ENCODE assay signal across 8 cellular contexts in the genomic region with DNA sequence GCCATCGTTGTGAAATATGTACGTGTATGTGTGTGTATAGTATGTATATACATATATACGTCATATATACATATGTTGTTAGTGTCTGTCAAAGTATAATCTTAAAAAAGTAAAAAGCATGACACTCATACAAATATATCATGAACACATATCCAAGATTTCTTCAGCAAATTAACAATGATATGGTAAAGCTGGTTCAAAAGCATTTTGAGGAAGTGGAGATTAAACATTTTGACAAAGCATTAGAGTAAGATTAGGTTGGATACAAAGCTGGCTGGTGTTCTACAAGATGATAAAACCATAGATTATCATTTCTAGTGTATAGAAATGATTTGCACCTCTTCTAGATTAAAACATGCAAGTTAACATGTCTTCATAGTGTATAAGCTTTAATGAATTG. TPM values are rescaled to one million over a fixed set of nuclear protein-coding genes. Genes with fewer than 3 reads are reported as not detected.
DNase-seq lines count a peak whose midpoint lies in the region; ATAC-seq and TF ChIP-seq lines count a peak whose summit lies in the region.

No MANE protein-coding gene starts in this region.

- intact Hi-C loops in activated B cell treated with CpG ODN at 0.5 μM for 24 hours (cut with micrococcal nuclease), result loop anchor here (2.0 to 5.0 kb wide), 6 partner anchors 74 to 1278 kb away; a partner anchor contains a TSS

- peak overlapping the region; percentile 98 for H3K27ac ChIP-seq in hepatocyte

- no peaks in the 10 kb centered on the region for H3K36me3 ChIP-seq in hepatocyte (replicated peaks; ENCODE audit: insufficient read depth, low read depth)

- H3K4me3 Mint-ChIP-seq in activated B cell treated with CpG ODN at 0.5 μM for 24 hours, result peak overlapping the region; percentile 90
- peak overlapping the region; percentile 88 for H3K4me3 Mint-ChIP-seq in stimulated activated memory B cell treated with anti-CD40 and anti-IgM and Interleukin-4, amounts not matched to agents 10 μg/mL and 1 μg/mL and 100 μg/mL, for 72 hours

- TF ChIP-seq CTCF in activated B cell treated with CpG ODN at 0.5 μM for 24 hours (IDR thresholded peaks at IDR 0.05) (no peak), hepatocyte (IDR thresholded peaks at IDR 0.05; ENCODE audit: poor library complexity) (no peak), omental fat pad (IDR thresholded peaks at IDR 0.05) (no peak)

- 19% methylated on average over 3 of the region's 3 CpGs for WGBS in hepatocyte (ENCODE audit: low lambda C conversion rate, missing lambda C conversion rate)

- peak; percentile 9 for DNase-seq in DMS153 treated with DMSO at 0.1 percent for 48 hours (lab: John Stamatoyannopoulos, UW; ENCODE audit: unreplicated experiment)
- no peak for DNase-seq in DMS153 (lab: John Stamatoyannopoulos, UW)
- DNase-seq in activated B cell treated with CpG ODN at 0.5 μM for 24 hours, result no peak
- no peak for DNase-seq in hepatocyte (ENCODE audit: low spot score)
- no peak for DNase-seq in omental fat pad (ENCODE audit: low spot score)
- DNase-seq in inferior parietal cortex (ENCODE audit: extremely low spot score), result no peak
- no peak for DNase-seq in NCI-H510A (lab: John Stamatoyannopoulos, UW)

- H3K4me1 Mint-ChIP-seq in activated B cell treated with CpG ODN at 0.5 μM for 24 hours, result peaks cover 40% of the 10 kb centered on the region
- peaks cover 47% of the 10 kb centered on the region for H3K4me1 Mint-ChIP-seq in stimulated activated memory B cell treated with anti-CD40 and anti-IgM and Interleukin-4, amounts not matched to agents 10 μg/mL and 1 μg/mL and 100 μg/mL, for 72 hours

- peaks cover 39% of the 10 kb centered on the region for H3K79me2 ChIP-seq in hepatocyte

- H3K4me3 ChIP-seq in hepatocyte, result peak overlapping the region; percentile 86

- ATAC-seq in activated B cell treated with CpG ODN at 0.5 μM for 24 hours (ENCODE audit: low read depth) (no peak), omental fat pad (ENCODE audit: low FRiP score) (no peak)
- no peak for ATAC-seq in stimulated activated memory B cell treated with anti-CD40 and anti-IgM and Interleukin-4, amounts not matched to agents 10 μg/mL and 1 μg/mL and 100 μg/mL, for 72 hours

- no peaks in the 10 kb centered on the region for H3K9me3 Mint-ChIP-seq in activated B cell treated with CpG ODN at 0.5 μM for 24 hours
- no peaks in the 10 kb centered on the region for H3K9me3 Mint-ChIP-seq in stimulated activated memory B cell treated with anti-CD40 and anti-IgM and Interleukin-4, amounts not matched to agents 10 μg/mL and 1 μg/mL and 100 μg/mL, for 72 hours

- peak overlapping the region; percentile 97 for H3K27ac Mint-ChIP-seq in activated B cell treated with CpG ODN at 0.5 μM for 24 hours
- H3K27ac Mint-ChIP-seq in stimulated activated memory B cell treated with anti-CD40 and anti-IgM and Interleukin-4, amounts not matched to agents 10 μg/mL and 1 μg/mL and 100 μg/mL, for 72 hours, result peak overlapping the region; percentile 93

- no peaks in the 10 kb centered on the region for H3K27me3 ChIP-seq in hepatocyte

- peaks cover 10% of the 10 kb centered on the region for H3K4me1 ChIP-seq in hepatocyte (ENCODE audit: insufficient read depth)

- peaks cover 19% of the 10 kb centered on the region for H3K36me3 Mint-ChIP-seq in activated B cell treated with CpG ODN at 0.5 μM for 24 hours (ENCODE audit: low read depth)
- H3K36me3 Mint-ChIP-seq in stimulated activated memory B cell treated with anti-CD40 and anti-IgM and Interleukin-4, amounts not matched to agents 10 μg/mL and 1 μg/mL and 100 μg/mL, for 72 hours, result peaks cover 13% of the 10 kb centered on the region

- CTCF ChIA-PET in activated B cell treated with CpG ODN at 0.5 μM for 24 hours (lab: Charles Lee), result interaction anchor here (1.1 to 1.9 kb wide), 3 partner anchors 74 to 90 kb away, joined by 3 to 5 read pairs (median 3); no protein-coding TSS in a partner anchor

- no peaks in the 10 kb centered on the region for H3K9me3 ChIP-seq in hepatocyte (ENCODE audit: low read depth)

- H4K20me1 ChIP-seq in hepatocyte (ENCODE audit: insufficient read depth, poor library complexity, severe bottlenecking), result peaks cover 3% of the 10 kb centered on the region

- peak overlapping the region; percentile 69 for H3K4me2 ChIP-seq in hepatocyte

- peaks cover 5% of the 10 kb centered on the region for H3K27me3 Mint-ChIP-seq in activated B cell treated with CpG ODN at 0.5 μM for 24 hours
- H3K27me3 Mint-ChIP-seq in stimulated activated memory B cell treated with anti-CD40 and anti-IgM and Interleukin-4, amounts not matched to agents 10 μg/mL and 1 μg/mL and 100 μg/mL, for 72 hours, result no peaks in the 10 kb centered on the region

- peak overlapping the region; percentile 79 for H2AFZ ChIP-seq in hepatocyte

- no peaks in the 10 kb centered on the region for H3K9me2 ChIP-seq in hepatocyte (replicated peaks; ENCODE audit: insufficient read depth)

- POLR2A ChIA-PET in activated B cell treated with CpG ODN at 0.5 μM for 24 hours (lab: Charles Lee), result interaction anchor here (0.9 to 3.3 kb wide), 8 partner anchors 73 to 620 kb away, joined by 3 to 21 read pairs (median 5); a partner anchor contains a TSS

RNA-seq across cellular contexts. Expression of a gene that starts 0.8 kb away (rescaled TPM):
- 80.7 and 85.1 TPM in 2 replicates for total RNA-seq in activated B cell treated with CpG ODN at 0.5 μM for 24 hours
- total RNA-seq in hepatocyte, result 35.1 and 60.8 TPM in 2 replicates
- 42.6 and 54.7 TPM in 2 replicates for polyA plus RNA-seq in hepatocyte
- total RNA-seq in omental fat pad, result 10 to 100 TPM; 49.3 to 57.2 (median 56.3) TPM

RNA-seq across cellular contexts. Expression of a gene that starts 49.9 kb away (rescaled TPM):
- total RNA-seq in activated B cell treated with CpG ODN at 0.5 μM for 24 hours (not detected in 2 replicates), hepatocyte (14.8 and 20.6 TPM in 2 replicates), omental fat pad (under 1 TPM; 0.24 to 0.65 (median 0.28) TPM)
- 25.3 and 25.8 TPM in 2 replicates for polyA plus RNA-seq in hepatocyte
